Comparison of ENCODE assay signal across 1 cellular context in genomic region chr11:116731097-116731761, GRCh38.
TF ChIP-seq lines count a peak whose summit lies in the region.

No MANE protein-coding gene starts in this region.

TF ChIP-seq in GM23338, 12 proteins besides CTCF, POLR2A, EP300 and RAD21 (continued from another document):
- no peak for TF ChIP-seq ETS1 (IDR thresholded peaks at IDR 0.05)
- TF ChIP-seq ZNF462 (CRISPR knock-in tag; IDR thresholded peaks at IDR 0.05), result no peak
- TF ChIP-seq ZNF114 (CRISPR knock-in tag; IDR thresholded peaks at IDR 0.05), result no peak
- TF ChIP-seq JUNB (IDR thresholded peaks at IDR 0.05; ENCODE audit: unreplicated experiment), result no peak
- TF ChIP-seq EZH2 (IDR thresholded peaks at IDR 0.05; ENCODE audit: low read depth, unreplicated experiment), result no peak
- TF ChIP-seq REST (IDR thresholded peaks at IDR 0.05; ENCODE audit: unreplicated experiment), result no peak
- TF ChIP-seq STAT1 (IDR thresholded peaks at IDR 0.05; ENCODE audit: unreplicated experiment), result no peak
- TF ChIP-seq EZH2phosphoT487 (IDR thresholded peaks at IDR 0.05; ENCODE audit: unreplicated experiment), result no peak
- TF ChIP-seq CREB1 (CRISPR knock-in tag; IDR thresholded peaks at IDR 0.05; ENCODE audit: low read depth), result no peak
- TF ChIP-seq NANOG (IDR thresholded peaks at IDR 0.05; ENCODE audit: borderline replicate concordance), result no peak
